ENCODE assay signal across 3 cellular contexts in genomic region chr10:113610636-113611601, GRCh38.
TF ChIP-seq lines count a peak whose summit lies in the region.

No MANE protein-coding gene starts in this region.

TF ChIP-seq in HEK293, 187 proteins besides CTCF, POLR2A, EP300 and RAD21:
- TF ChIP-seq ZBTB48 (tag by site-specific recombination; IDR thresholded peaks at IDR 0.05) = peak; percentile 30; the same call in 1 of the 2 replicates
- TF ChIP-seq ZBTB20 (tag by site-specific recombination; IDR thresholded peaks at IDR 0.05) = peak; percentile 88
- no peak for TF ChIP-seq ZNF514 (tag by site-specific recombination; IDR thresholded peaks at IDR 0.05)
- TF ChIP-seq ZNF335 (tag by site-specific recombination; conservative IDR thresholded peaks at IDR 0.05) = peak; percentile 50
- TF ChIP-seq ZNF121 (tag by site-specific recombination; IDR thresholded peaks at IDR 0.05) = no peak
- TF ChIP-seq EGR2 (tag by site-specific recombination; IDR thresholded peaks at IDR 0.05; ENCODE audit: low read depth) = 0 out of 2 replicates have a peak, but pooled peaks have one; percentile 12
- peak; percentile 16; the same call in 1 of the 2 replicates for TF ChIP-seq ZBTB17 (tag by site-specific recombination; IDR thresholded peaks at IDR 0.05)
- TF ChIP-seq ZFP41 (tag by site-specific recombination; IDR thresholded peaks at IDR 0.05; ENCODE audit: borderline replicate concordance) = no peak
- TF ChIP-seq, protein P1, sequence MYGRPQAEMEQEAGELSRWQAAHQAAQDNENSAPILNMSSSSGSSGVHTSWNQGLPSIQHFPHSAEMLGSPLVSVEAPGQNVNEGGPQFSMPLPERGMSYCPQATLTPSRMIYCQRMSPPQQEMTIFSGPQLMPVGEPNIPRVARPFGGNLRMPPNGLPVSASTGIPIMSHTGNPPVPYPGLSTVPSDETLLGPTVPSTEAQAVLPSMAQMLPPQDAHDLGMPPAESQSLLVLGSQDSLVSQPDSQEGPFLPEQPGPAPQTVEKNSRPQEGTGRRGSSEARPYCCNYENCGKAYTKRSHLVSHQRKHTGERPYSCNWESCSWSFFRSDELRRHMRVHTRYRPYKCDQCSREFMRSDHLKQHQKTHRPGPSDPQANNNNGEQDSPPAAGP (tag by site-specific recombination; IDR thresholded peaks at IDR 0.05) = no peak
- TF ChIP-seq TRIM28 (IDR thresholded peaks at IDR 0.05; ENCODE audit: borderline replicate concordance, low read length) = 0 out of 2 replicates have a peak, but pooled peaks have one; percentile 27
- 0 out of 2 replicates have a peak, but pooled peaks have one; percentile 46 for TF ChIP-seq ZNF600 (tag by site-specific recombination; IDR thresholded peaks at IDR 0.05)
- TF ChIP-seq ZNF23 (tag by site-specific recombination; IDR thresholded peaks at IDR 0.05; ENCODE audit: borderline replicate concordance) = no peak
- TF ChIP-seq AEBP2 (tag by site-specific recombination; IDR thresholded peaks at IDR 0.05; ENCODE audit: borderline replicate concordance) = no peak
- TF ChIP-seq ZBTB8A (tag by site-specific recombination; IDR thresholded peaks at IDR 0.05) = 0 out of 2 replicates have a peak, but pooled peaks have one; percentile 21
- TF ChIP-seq ZNF791 (tag by site-specific recombination; IDR thresholded peaks at IDR 0.05) = no peak
- no peak for TF ChIP-seq ZSCAN23 (tag by site-specific recombination; IDR thresholded peaks at IDR 0.05)

TF ChIP-seq in K562, 482 proteins besides CTCF, POLR2A, EP300 and RAD21:
- TF ChIP-seq, protein P2, sequence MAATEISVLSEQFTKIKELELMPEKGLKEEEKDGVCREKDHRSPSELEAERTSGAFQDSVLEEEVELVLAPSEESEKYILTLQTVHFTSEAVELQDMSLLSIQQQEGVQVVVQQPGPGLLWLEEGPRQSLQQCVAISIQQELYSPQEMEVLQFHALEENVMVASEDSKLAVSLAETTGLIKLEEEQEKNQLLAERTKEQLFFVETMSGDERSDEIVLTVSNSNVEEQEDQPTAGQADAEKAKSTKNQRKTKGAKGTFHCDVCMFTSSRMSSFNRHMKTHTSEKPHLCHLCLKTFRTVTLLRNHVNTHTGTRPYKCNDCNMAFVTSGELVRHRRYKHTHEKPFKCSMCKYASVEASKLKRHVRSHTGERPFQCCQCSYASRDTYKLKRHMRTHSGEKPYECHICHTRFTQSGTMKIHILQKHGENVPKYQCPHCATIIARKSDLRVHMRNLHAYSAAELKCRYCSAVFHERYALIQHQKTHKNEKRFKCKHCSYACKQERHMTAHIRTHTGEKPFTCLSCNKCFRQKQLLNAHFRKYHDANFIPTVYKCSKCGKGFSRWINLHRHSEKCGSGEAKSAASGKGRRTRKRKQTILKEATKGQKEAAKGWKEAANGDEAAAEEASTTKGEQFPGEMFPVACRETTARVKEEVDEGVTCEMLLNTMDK (IDR thresholded peaks at IDR 0.05; ENCODE audit: borderline replicate concordance, insufficient read depth, low read depth, low read length, poor library complexity, severe bottlenecking) = peak; percentile 37
- TF ChIP-seq ZEB2 (IDR thresholded peaks at IDR 0.05) (no peak), SFPQ (IDR thresholded peaks at IDR 0.05; ENCODE audit: low read depth, low read length) (no peak), RBFOX2 (IDR thresholded peaks at IDR 0.05; ENCODE audit: low read depth, low read length) (no peak), RBM22 (IDR thresholded peaks at IDR 0.05; ENCODE audit: low read depth, low read length, poor library complexity, severe bottlenecking) (no peak)
- TF ChIP-seq, protein P3, sequence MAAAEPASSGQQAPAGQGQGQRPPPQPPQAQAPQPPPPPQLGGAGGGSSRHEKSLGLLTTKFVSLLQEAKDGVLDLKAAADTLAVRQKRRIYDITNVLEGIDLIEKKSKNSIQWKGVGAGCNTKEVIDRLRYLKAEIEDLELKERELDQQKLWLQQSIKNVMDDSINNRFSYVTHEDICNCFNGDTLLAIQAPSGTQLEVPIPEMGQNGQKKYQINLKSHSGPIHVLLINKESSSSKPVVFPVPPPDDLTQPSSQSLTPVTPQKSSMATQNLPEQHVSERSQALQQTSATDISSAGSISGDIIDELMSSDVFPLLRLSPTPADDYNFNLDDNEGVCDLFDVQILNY (CRISPR knock-in tag; IDR thresholded peaks at IDR 0.05) = no peak
TF ChIP-seq in K562: peak in this region for 1.

TF ChIP-seq in GM12891, 5 proteins besides CTCF, POLR2A, EP300 and RAD21:
- TF ChIP-seq TAF1 (IDR thresholded peaks at IDR 0.05; ENCODE audit: low read depth, low read length) (no peak), PAX5 (IDR thresholded peaks at IDR 0.05; ENCODE audit: insufficient read depth, low read length, severe bottlenecking) (no peak), POLR2AphosphoS5 (IDR thresholded peaks at IDR 0.05; ENCODE audit: low read depth, low read length) (no peak), SPI1 (IDR thresholded peaks at IDR 0.05; ENCODE audit: low read depth, low read length) (no peak), POU2F2 (IDR thresholded peaks at IDR 0.05; ENCODE audit: low read depth, low read length) (no peak)
